Comparison of ENCODE assay signal across 20 cellular contexts in genomic region chr2:215367647-215368492, GRCh38. TPM values are rescaled to one million over a fixed set of nuclear protein-coding genes. Genes with fewer than 3 reads are reported as not detected.
DNase-seq lines count a peak whose midpoint lies in the region; ATAC-seq, FAIRE-seq and TF ChIP-seq lines count a peak whose summit lies in the region.
"Had no signal": no experiment of that assay in that cellular context is flagged by ENCODE, and none has a peak within 500 bp of the region (broad histone marks: within the 10 kb centered on the region; RNA-seq: fewer than 3 reads in every experiment).

No MANE protein-coding gene starts in this region.

- CTCF ChIA-PET in HepG2 (lab: Yijun Ruan, JAX; ENCODE audit: low intra/inter-chr PET ratio, low total read pairs) = no interaction called here

- POLR2A ChIA-PET in HepG2 (lab: Yijun Ruan, JAX) = no interaction called here

- BruUV-seq in HepG2 (replicated peaks; lab: Mats Ljungman, UMichigan) = no TSS peak

- intact Hi-C loops in HepG2 (cut with micrococcal nuclease; ENCODE audit: unreplicated experiment) = no loop called here
- intact Hi-C loops in right lobe of liver (cut with DNase I) = no loop called here

- H3K9me3 Mint-ChIP-seq in astrocyte (ENCODE audit: unreplicated experiment) = no peaks in the 10 kb centered on the region
- H3K9me3 Mint-ChIP-seq: activated naive CD4-positive, alpha-beta T cell treated with anti-CD3 and anti-CD28 coated beads for 36 hours had no signal

- WGBS in HepG2 (ENCODE audit: low lambda C conversion rate) = 95% methylated on average over 11 of the region's 11 CpGs
- 83% methylated on average over 11 of the region's 11 CpGs for WGBS in right lobe of liver (ENCODE audit: insufficient coverage, low coverage, low lambda C conversion rate, missing lambda C conversion rate)

- H3K27ac Mint-ChIP-seq in astrocyte (ENCODE audit: unreplicated experiment) = peak overlapping the region; percentile 76
- H3K27ac Mint-ChIP-seq: activated CD4-positive, alpha-beta T cell treated with anti-CD3 and anti-CD28 coated beads for 36 hours; activated naive CD4-positive, alpha-beta T cell treated with anti-CD3 and anti-CD28 coated beads for 36 hours had no signal

- H3K4me2 ChIP-seq in HepG2 (ENCODE audit: low read depth, low read length) (no peak overlapping the region), astrocyte (ENCODE audit: low read length) (peak overlapping the region; percentile 6)

- ATAC-seq in HepG2 (no peak), right lobe of liver (no peak), GM21528 (IDR thresholded peaks at IDR 0.05; ENCODE audit: low FRiP score, unreplicated experiment) (no peak), HG03139 (IDR thresholded peaks at IDR 0.05; ENCODE audit: unreplicated experiment) (no peak)
- ATAC-seq: activated CD4-positive, alpha-beta T cell treated with anti-CD3 and anti-CD28 coated beads for 36 hours; heart left ventricle had no signal

- H3K36me3 ChIP-seq in HepG2 (replicated peaks in 1 of 2; ENCODE audit: control insufficient read depth in 1 of 2, insufficient read depth in 2 of 2, low read length in 2 of 2) = peaks cover 48 to 96% of the 10 kb centered on the region in 2 experiments
- peaks cover 11 to 100% (median 52%) of the 10 kb centered on the region in 4 donors for H3K36me3 ChIP-seq in right lobe of liver
- peaks cover 96% of the 10 kb centered on the region for H3K36me3 ChIP-seq in astrocyte (ENCODE audit: insufficient read depth, low read length)

- H3K4me3 Mint-ChIP-seq in astrocyte (ENCODE audit: unreplicated experiment) = peak overlapping the region; percentile 27
- H3K4me3 Mint-ChIP-seq: activated CD4-positive, alpha-beta T cell treated with anti-CD3 and anti-CD28 coated beads for 36 hours; activated naive CD4-positive, alpha-beta T cell treated with anti-CD3 and anti-CD28 coated beads for 36 hours had no signal

- TF ChIP-seq POLR2A in HepG2 (IDR thresholded peaks at IDR 0.05; ENCODE audit: insufficient read depth in 1 of 2, low read depth in 2 of 2, low read length in 2 of 2) (peak in 1 of 2 experiments; percentile 44; a peak in 2 of 4 replicates), right lobe of liver (IDR thresholded peaks at IDR 0.05) (no peak)

- H3K9me3 ChIP-seq in HepG2 (ENCODE audit: low read length) = no peaks in the 10 kb centered on the region
- H3K9me3 ChIP-seq in right lobe of liver = no peaks in the 10 kb centered on the region
- no peaks in the 10 kb centered on the region for H3K9me3 ChIP-seq in astrocyte (ENCODE audit: insufficient read depth, low read depth, low read length)
- H3K9me3 ChIP-seq: heart left ventricle, SJCRH30, tibial nerve had no signal

- TF ChIP-seq EP300 in HepG2 (IDR thresholded peaks at IDR 0.05; ENCODE audit: low read depth in 2 of 2, low read length in 2 of 2) (no peak), HepG2 (CRISPR knock-in tag; IDR thresholded peaks at IDR 0.05; ENCODE audit: borderline replicate concordance) (no peak)

- H3K27ac ChIP-seq in HepG2 (ENCODE audit: extremely low read length, insufficient read depth, low read length) = peak overlapping the region; percentile 14
- H3K27ac ChIP-seq in right lobe of liver = no peak overlapping the region
- H3K27ac ChIP-seq in astrocyte (ENCODE audit: low read depth, low read length) = peak overlapping the region; percentile 45
- H3K27ac ChIP-seq: heart left ventricle, SJCRH30 had no signal

- peaks cover 48% of the 10 kb centered on the region for H3K36me3 Mint-ChIP-seq in astrocyte (ENCODE audit: low read depth, unreplicated experiment)

- H3K9ac ChIP-seq in HepG2 (ENCODE audit: insufficient read depth, low read depth, low read length) = no peak overlapping the region
- H3K9ac ChIP-seq in astrocyte (ENCODE audit: low read length) = peak overlapping the region; percentile 21

- H3K4me3 ChIP-seq in HepG2 (replicated peaks in 1 of 3; ENCODE audit: insufficient read depth in 1 of 3, low read depth in 2 of 3, low read length in 3 of 3) = no peak overlapping the region
- H3K4me3 ChIP-seq in right lobe of liver = no peak overlapping the region
- no peak overlapping the region for H3K4me3 ChIP-seq in astrocyte (ENCODE audit: insufficient read depth, low read depth, low read length)
- H3K4me3 ChIP-seq: heart left ventricle, SJCRH30, tibial nerve had no signal

- no peak overlapping the region for H2AFZ ChIP-seq in HepG2 (ENCODE audit: low read length)
- no peak overlapping the region for H2AFZ ChIP-seq in astrocyte (ENCODE audit: low read depth, low read length)

- H3K4me1 ChIP-seq in HepG2 (ENCODE audit: insufficient read depth, low read length) (no peaks in the 10 kb centered on the region), right lobe of liver (no peaks in the 10 kb centered on the region), astrocyte (ENCODE audit: insufficient read depth, low read length) (peaks cover 12% of the 10 kb centered on the region)
- H3K4me1 ChIP-seq: heart left ventricle, SJCRH30, tibial nerve had no signal

- no peak for DNase-seq in HepG2 (ENCODE audit: low spot score)
- DNase-seq in right lobe of liver = no peak
- peak; percentile 74 for DNase-seq in astrocyte (ENCODE audit: low read depth)
- peak; percentile 84 for DNase-seq in fibroblast of peridontal ligament (ENCODE audit: extremely low read depth)
- DNase-seq in NCI-H510A treated with DMSO at 0.1 percent for 48 hours (lab: John Stamatoyannopoulos, UW) = no peak
- no peak for DNase-seq in NCI-H2196 treated with DMSO at 0.1 percent for 48 hours (lab: John Stamatoyannopoulos, UW; ENCODE audit: unreplicated experiment)
- DNase-seq: activated CD4-positive, alpha-beta T cell treated with anti-CD3 and anti-CD28 coated beads for 36 hours; activated CD8-positive, alpha-beta memory T cell treated with anti-CD3 and anti-CD28 coated beads, Interleukin-2, amount 50 U/mL, for 4 hours; activated naive CD4-positive, alpha-beta T cell treated with anti-CD3 and anti-CD28 coated beads for 36 hours; effector memory CD4-positive, alpha-beta T cell; heart left ventricle; KG1; NCI-H1417; SJCRH30; T1000 had no signal

- no peak for TF ChIP-seq RAD21 in HepG2 (CRISPR knock-in tag; IDR thresholded peaks at IDR 0.05)

- FAIRE-seq in HepG2 (lab: Jason Lieb, UNC) = no peak
- peak; percentile 88 for FAIRE-seq in astrocyte (lab: Jason Lieb, UNC)
- FAIRE-seq: A204.1, keratinocyte had no signal

- peaks cover 52% of the 10 kb centered on the region for H3K4me1 Mint-ChIP-seq in astrocyte (ENCODE audit: low read depth, unreplicated experiment)
- H3K4me1 Mint-ChIP-seq: activated CD4-positive, alpha-beta T cell treated with anti-CD3 and anti-CD28 coated beads for 36 hours had no signal

- H3K27me3 Mint-ChIP-seq in astrocyte (ENCODE audit: low read depth, unreplicated experiment) = no peaks in the 10 kb centered on the region
- H3K27me3 Mint-ChIP-seq: activated CD4-positive, alpha-beta T cell treated with anti-CD3 and anti-CD28 coated beads for 36 hours had no signal

- H3K27me3 ChIP-seq in HepG2 (ENCODE audit: control insufficient read depth in 1 of 2, insufficient read depth in 2 of 2, low read length in 2 of 2) = no peaks in the 10 kb centered on the region
- H3K27me3 ChIP-seq in right lobe of liver = no peaks in the 10 kb centered on the region
- no peaks in the 10 kb centered on the region for H3K27me3 ChIP-seq in astrocyte (ENCODE audit: insufficient read depth, low read length)
- H3K27me3 ChIP-seq: heart left ventricle, SJCRH30, tibial nerve had no signal

- no peak for TF ChIP-seq CTCF in HepG2 (CRISPR knock-in tag; IDR thresholded peaks at IDR 0.05)
- TF ChIP-seq CTCF in right lobe of liver (IDR thresholded peaks at IDR 0.05) = no peak
- TF ChIP-seq CTCF in astrocyte (IDR thresholded peaks at IDR 0.05; ENCODE audit: insufficient read depth, low read depth, low read length) = no peak

- peaks cover 23% of the 10 kb centered on the region for H4K20me1 ChIP-seq in HepG2 (ENCODE audit: insufficient read depth, low read length)
- peaks cover 97% of the 10 kb centered on the region for H4K20me1 ChIP-seq in astrocyte (ENCODE audit: insufficient read depth, low read length)

- in situ Hi-C loops in HepG2 (cut with HindIII; ENCODE audit: extremely low pct_ligation_motif_present, low pct_unique_long_range_greater_than_20kb) = no loop called here

- H3K79me2 ChIP-seq in HepG2 (ENCODE audit: insufficient read depth, low read length) = no peaks in the 10 kb centered on the region
- no peaks in the 10 kb centered on the region for H3K79me2 ChIP-seq in astrocyte (ENCODE audit: insufficient read depth, low read length)

TF ChIP-seq in HepG2, 621 proteins besides CTCF, POLR2A, EP300 and RAD21 (continues in another document):
- 0 out of 2 replicates have a peak, but pooled peaks have one; percentile 63 for TF ChIP-seq ZNF383 (CRISPR knock-in tag; IDR thresholded peaks at IDR 0.05; ENCODE audit: borderline replicate concordance)
- peak; percentile 68; the same call in 1 of the 2 replicates for TF ChIP-seq PAF1 (CRISPR knock-in tag; IDR thresholded peaks at IDR 0.05)
- no peak for TF ChIP-seq ZNF101 (CRISPR knock-in tag; IDR thresholded peaks at IDR 0.05; ENCODE audit: borderline replicate concordance, low read depth)

RNA-seq across cellular contexts. Expression of gene ATIC, which starts 56.0 kb away (rescaled TPM):
- total RNA-seq in HepG2 (2016; rRNA removed; fragmentation: Illumina TruSeq; extraction: Trizol) = 89.8 and 276 TPM in 2 replicates
- total RNA-seq in HepG2 (2016; cell fraction: cytosol; rRNA removed; fragmentation: Illumina TruSeq; extraction: Trizol; ENCODE audit: low read depth) = 41.3 and 50.0 TPM in 2 replicates
- total RNA-seq in HepG2 (2016; cell fraction: insoluble cytoplasmic fraction; rRNA removed; fragmentation: Illumina TruSeq; extraction: Trizol) = 74.0 and 293 TPM in 2 replicates
- 89.3 and 106 TPM in 2 replicates for total RNA-seq in HepG2 (2016; cell fraction: membrane; rRNA removed; fragmentation: Illumina TruSeq; extraction: Trizol)
- 158 and 178 TPM in 2 replicates for total RNA-seq in HepG2 (2016; cell fraction: nucleus; rRNA removed; fragmentation: Illumina TruSeq; extraction: Trizol)
- polyA plus RNA-seq in HepG2 (2011; rRNA removed) = 140 and 146 TPM in 2 replicates
- 118 and 158 TPM in 2 replicates for polyA plus RNA-seq in HepG2 (2011; cell fraction: cytosol; rRNA removed)
- polyA plus RNA-seq in HepG2 (2011; cell fraction: nucleus; rRNA removed) = 146 and 172 TPM in 2 replicates
- 332 and 337 TPM in 2 replicates for polyA plus RNA-seq in HepG2 (2012)
- 84.7 and 87.1 TPM in 2 replicates for polyA plus RNA-seq in HepG2 (2016; cell fraction: cytosol; fragmentation: Illumina TruSeq; extraction: Trizol; ENCODE audit: low read depth)
- 500 and 505 TPM in 2 replicates for polyA plus RNA-seq in HepG2 (2016; cell fraction: insoluble cytoplasmic fraction; fragmentation: Illumina TruSeq; extraction: Trizol; ENCODE audit: low read depth)
- polyA plus RNA-seq in HepG2 (2016; cell fraction: membrane; fragmentation: Illumina TruSeq; extraction: Trizol; ENCODE audit: low read depth) = 128 and 133 TPM in 2 replicates
- 347 and 358 TPM in 2 replicates for polyA plus RNA-seq in HepG2 (2016; cell fraction: nucleus; fragmentation: Illumina TruSeq; extraction: Trizol; ENCODE audit: insufficient read depth, low read depth)
- polyA minus RNA-seq in HepG2 (2011; rRNA and poly(A)+ RNA removed; ENCODE audit: low replicate concordance) = 138 and 191 TPM in 2 replicates
- 177 and 194 TPM in 2 replicates for polyA minus RNA-seq in HepG2 (2011; cell fraction: cytosol; rRNA and poly(A)+ RNA removed)
- polyA minus RNA-seq in HepG2 (2011; cell fraction: nucleus; rRNA and poly(A)+ RNA removed) = 127 and 162 TPM in 2 replicates
- total RNA-seq in right lobe of liver = 10 to 100 TPM; 38.8 to 57.3 (median 43.0) TPM
- total RNA-seq in astrocyte = 59.9 and 61.1 TPM in 2 replicates

Comparison
In these comparisons a context has a peak if more than half of its experiments do, and no peak if none do; other contexts are left out.
1. H3K27ac ChIP-seq: peak in HepG2 (single experiment) and astrocyte (single experiment); none in right lobe of liver (0 of 3).
2. DNase-seq: peak in astrocyte (single experiment) and fibroblast of peridontal ligament (single experiment); none in HepG2 (single experiment), right lobe of liver (0 of 3), NCI-H510A treated with DMSO at 0.1 percent for 48 hours (single experiment) and NCI-H2196 treated with DMSO at 0.1 percent for 48 hours (single experiment).